ENCODE assay signal across 8 cellular contexts in the genomic region with DNA sequence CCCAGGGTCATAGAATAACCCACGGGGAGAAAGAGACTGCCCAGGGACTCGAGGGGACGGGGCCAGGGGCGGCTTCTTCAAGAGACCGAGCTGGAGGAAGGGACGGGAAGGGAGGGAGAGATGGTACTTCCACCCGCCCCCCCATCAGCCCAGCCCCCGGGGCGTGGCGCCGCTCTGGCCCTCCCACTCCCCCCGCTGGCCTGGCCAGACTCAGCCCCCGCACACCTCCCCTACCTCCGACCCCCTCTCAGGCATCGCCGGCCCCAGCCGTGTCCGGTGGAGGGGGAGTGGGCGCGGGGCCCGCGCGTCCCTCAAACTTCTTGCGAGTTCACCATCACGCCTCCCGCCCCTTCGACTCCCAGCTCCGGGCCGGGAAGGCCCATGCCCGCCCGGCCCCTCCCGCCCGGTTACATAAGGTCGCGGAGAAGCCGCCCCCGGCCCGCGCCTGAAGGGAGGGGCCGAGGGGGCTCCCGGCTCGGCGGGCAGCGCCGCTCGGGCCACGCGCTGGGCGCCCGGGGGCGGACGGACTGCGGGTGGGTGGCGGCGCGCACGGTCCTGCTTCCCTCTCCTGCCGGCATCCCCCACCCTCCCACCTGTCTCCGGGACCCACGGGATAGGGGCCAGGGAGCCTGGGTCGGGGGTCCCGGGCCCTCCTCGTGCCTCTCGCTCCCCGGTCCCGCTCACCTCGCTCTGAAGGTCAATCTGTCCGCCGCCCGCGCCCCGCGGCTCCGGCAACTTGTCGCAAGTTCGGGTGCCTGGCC. TPM values are rescaled to one million over a fixed set of nuclear protein-coding genes. Genes with fewer than 3 reads are reported as not detected.
A peak's percentile ranks its signal among the peaks of the same experiment; 100 is the strongest.
DNase-seq lines count a peak whose midpoint lies in the region; ATAC-seq and TF ChIP-seq lines count a peak whose summit lies in the region.

No MANE protein-coding gene starts in this region.

- ATAC-seq in HG02943 (IDR thresholded peaks at IDR 0.05; ENCODE audit: low read depth, unreplicated experiment) (peak; percentile 23), left colon (peak; percentile 59)

- no peaks in the 10 kb centered on the region for H3K9me3 ChIP-seq in colonic mucosa

- H3K27ac ChIP-seq in colonic mucosa: peak overlapping the region; percentile 95

- DNase-seq in NCI-H2171 treated with DMSO at 0.1 percent for 48 hours (lab: John Stamatoyannopoulos, UW): peak; percentile 41
- DNase-seq in NCI-H2171 (lab: John Stamatoyannopoulos, UW): no peak
- peak; percentile 81 for DNase-seq in NCI-H345 (lab: John Stamatoyannopoulos, UW)
- peak; percentile 69 for DNase-seq in activated CD4-positive, alpha-beta T cell treated with anti-CD3 and anti-CD28 coated beads for 48 hours
- peak; percentile 85 for DNase-seq in colonic mucosa
- peak; percentile 85 to 86 for DNase-seq in left colon
- peak; percentile 15 to 63 (median 33) for DNase-seq in stimulated activated CD4-positive, alpha-beta T cell treated with anti-CD3 and anti-CD28 coated beads, Interleukin-1b, Interleukin-23, amount 100 ng/mL, for 24 hours (ENCODE audit: low read depth in 4 of 4, low spot score in 1 of 4)

- peak overlapping the region; percentile 80 for H3K4me3 ChIP-seq in colonic mucosa

- intact Hi-C loops in colonic mucosa (cut with DNase I): loop anchor here (5.0 kb wide), 1 partner anchor 42 kb away; a partner anchor contains a TSS
- intact Hi-C loops in left colon (cut with DNase I, micrococcal nuclease): no loop called here

- no peak for TF ChIP-seq CTCF in colonic mucosa (IDR thresholded peaks at IDR 0.05)

- H3K36me3 ChIP-seq in colonic mucosa: no peaks in the 10 kb centered on the region

- H3K27me3 ChIP-seq in colonic mucosa: no peaks in the 10 kb centered on the region

- peak overlapping the region; percentile 73 to 84 for H3K9ac ChIP-seq in colonic mucosa (ENCODE audit: low read depth in 2 of 2, low read length in 2 of 2)

- H3K4me1 ChIP-seq in colonic mucosa: peaks cover 7% of the 10 kb centered on the region

RNA-seq across cellular contexts. Expression of a gene that starts 0.6 kb away (rescaled TPM):
- total RNA-seq in colonic mucosa (10 to 100 TPM; 16.9 to 21.7 TPM), left colon (10 to 100 TPM; 24.3 to 29.7 TPM)

RNA-seq across cellular contexts. Expression of a gene that starts 12.4 kb away (rescaled TPM):
- 1 to 10 TPM in 1 of 2 donors, not detected in 1; 1.7 TPM for total RNA-seq in colonic mucosa
- not detected for total RNA-seq in left colon

RNA-seq across cellular contexts. Expression of a gene that starts 44.9 kb away (rescaled TPM):
- total RNA-seq in colonic mucosa: 1 to 10 TPM; 2.7 to 3.4 TPM
- 1 to 10 TPM; 3.3 to 4.4 TPM for total RNA-seq in left colon

RNA-seq across cellular contexts. Expression of a gene that starts 45.7 kb away (rescaled TPM):
- total RNA-seq in colonic mucosa: 1 to 10 TPM; 1.8 to 4.8 TPM
- 1 to 10 TPM; 4.7 to 6.7 TPM for total RNA-seq in left colon

RNA-seq across cellular contexts. Expression of a gene that starts 52.6 kb away (rescaled TPM):
- total RNA-seq in colonic mucosa: 100 to 1,000 TPM; 109 to 200 TPM
- total RNA-seq in left colon: 10 to 100 TPM; 97.1 to 98.4 TPM
